11 cellular contexts compared by ENCODE assay signal in the genomic region with DNA sequence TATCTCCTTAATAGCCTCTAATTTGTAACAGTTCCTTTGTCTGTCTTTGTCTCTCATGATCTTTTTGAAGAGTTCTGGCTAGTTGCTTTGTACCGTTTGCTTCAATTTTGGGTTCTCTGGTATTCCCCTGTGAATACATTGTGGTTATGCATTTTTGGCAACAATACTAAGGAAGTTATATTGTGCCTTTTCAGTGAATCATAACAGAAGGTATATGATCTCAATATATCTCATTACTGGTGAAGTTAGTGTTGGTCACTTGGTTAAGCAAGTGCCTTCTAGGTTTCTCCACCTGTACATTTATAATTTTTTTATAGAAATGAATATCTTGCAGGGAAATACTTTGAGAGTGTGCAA.
A peak's percentile ranks its signal among the peaks of the same experiment; 100 is the strongest.
DNase-seq lines count a peak whose midpoint lies in the region; ATAC-seq and TF ChIP-seq lines count a peak whose summit lies in the region.
"Had no signal": no experiment of that assay in that cellular context is flagged by ENCODE, and none has a peak within 500 bp of the region (broad histone marks: within the 10 kb centered on the region; RNA-seq: fewer than 3 reads in every experiment).

No MANE protein-coding gene starts in this region.

- H3K36me3 ChIP-seq in ACC112 (ENCODE audit: insufficient read depth, low read length): 0 out of 2 replicates have a peak, but pooled peaks cover under 1% of the 10 kb centered on the region
- no peaks in the 10 kb centered on the region for H3K36me3 ChIP-seq in brain microvascular endothelial cell (replicated peaks)
- H3K36me3 ChIP-seq: prostate gland had no signal

- peak overlapping the region; percentile 55 for H3K27ac ChIP-seq in ACC112 (ENCODE audit: low read depth, low read length)
- peak overlapping the region; percentile 57 for H3K27ac ChIP-seq in brain microvascular endothelial cell
- H3K27ac ChIP-seq: prostate gland had no signal

- H3K4me3 ChIP-seq in ACC112 (ENCODE audit: low read depth, low read length): peak overlapping the region; percentile 57
- H3K4me3 ChIP-seq in brain microvascular endothelial cell (ENCODE audit: low read depth, low read length): no peak overlapping the region
- H3K4me3 ChIP-seq: prostate gland had no signal

- no peaks in the 10 kb centered on the region for H3K79me2 ChIP-seq in ACC112 (ENCODE audit: control insufficient read depth, insufficient read depth, low read length, unreplicated experiment)

- peak; percentile 74 for ATAC-seq in GM19463 (IDR thresholded peaks at IDR 0.05; ENCODE audit: unreplicated experiment)
- ATAC-seq in HG03442 (IDR thresholded peaks at IDR 0.05; ENCODE audit: unreplicated experiment): peak; percentile 71
- no peak for ATAC-seq in HG02981 (IDR thresholded peaks at IDR 0.05; ENCODE audit: unreplicated experiment)

- H3K27me3 ChIP-seq in ACC112 (ENCODE audit: insufficient read depth, low read length) (no peaks in the 10 kb centered on the region), brain microvascular endothelial cell (replicated peaks) (no peaks in the 10 kb centered on the region)

- TF ChIP-seq CTCF in brain microvascular endothelial cell (IDR thresholded peaks at IDR 0.05; ENCODE audit: low read depth, low read length, missing control alignments): no peak

- peak overlapping the region; percentile 14 for H2AFZ ChIP-seq in ACC112 (ENCODE audit: low read length, unreplicated experiment)

- H3K4me1 ChIP-seq in ACC112 (ENCODE audit: control insufficient read depth, insufficient read depth, low read length, unreplicated experiment): peaks cover 36% of the 10 kb centered on the region
- H3K4me1 ChIP-seq: prostate gland had no signal

- in situ Hi-C loops in brain microvascular endothelial cell (cut with HindIII; ENCODE audit: low pct_ligation_motif_present, low sequenced_read_pairs): no loop called here

- DNase-seq in brain microvascular endothelial cell (peak; percentile 53), retina (no peak), anterior cingulate cortex (lab: John Stamatoyannopoulos, UW) (no peak), activated T-cell treated with anti-CD3 and anti-CD28 coated beads for 4 hours (no peak)
- DNase-seq: activated CD4-positive, alpha-beta memory T cell treated with anti-CD3 and anti-CD28 coated beads for 36 hours; central memory CD4-positive, alpha-beta T cell had no signal
